Comparison of ENCODE assay signal across 13 cellular contexts in genomic region chr1:30697977-30698376, GRCh38. TPM values are rescaled to one million over a fixed set of nuclear protein-coding genes. Genes with fewer than 3 reads are reported as not detected.
A peak's percentile ranks its signal among the peaks of the same experiment; 100 is the strongest.
DNase-seq lines count a peak whose midpoint lies in the region; ATAC-seq and TF ChIP-seq lines count a peak whose summit lies in the region.
"Had no signal": no experiment of that assay in that cellular context is flagged by ENCODE, and none has a peak within 500 bp of the region (broad histone marks: within the 10 kb centered on the region; RNA-seq: fewer than 3 reads in every experiment).

No MANE protein-coding gene starts in this region.

- no peak overlapping the region for H3K4me2 ChIP-seq in GM23248 (ENCODE audit: unreplicated experiment)

- POLR2A ChIA-PET in activated CD4-positive, alpha-beta memory T cell treated with anti-CD3 and anti-CD28 coated beads, Interleukin-2, amount 10 ng/mL, durations not matched to agents 7 days and 5 days (lab: Charles Lee) = no interaction called here

- H3K36me3 ChIP-seq in GM23248 (ENCODE audit: low read depth) = no peaks in the 10 kb centered on the region
- H3K36me3 ChIP-seq in WERI-Rb-1 = no peaks in the 10 kb centered on the region
- H3K36me3 ChIP-seq: neutrophil had no signal

- in situ Hi-C loops in GM23248 (cut with MboI) = no loop called here

- H3K79me2 ChIP-seq in GM23248 (ENCODE audit: insufficient read depth) = no peaks in the 10 kb centered on the region

- TF ChIP-seq CTCF in AG09309 (IDR thresholded peaks at IDR 0.05; ENCODE audit: control insufficient read depth, insufficient read depth, low read depth, low read length, missing control alignments) (no peak), WERI-Rb-1 (IDR thresholded peaks at IDR 0.05; ENCODE audit: low read depth, low read length) (peak; percentile 7; the same call in 1 of the 2 replicates)

- no peak overlapping the region for H2AFZ ChIP-seq in GM23248

- H3K36me3 Mint-ChIP-seq in activated CD4-positive, alpha-beta memory T cell treated with anti-CD3 and anti-CD28 coated beads, Interleukin-2, amount 10 ng/mL, durations not matched to agents 7 days and 5 days (ENCODE audit: low read depth) = no peaks in the 10 kb centered on the region
- H3K36me3 Mint-ChIP-seq: WTC11 had no signal

- H3K9ac ChIP-seq in GM23248 = no peak overlapping the region

- H3K27me3 ChIP-seq in GM23248 (replicated peaks; ENCODE audit: insufficient read depth) (no peaks in the 10 kb centered on the region), WERI-Rb-1 (ENCODE audit: insufficient read depth, low read depth, severe bottlenecking) (no peaks in the 10 kb centered on the region)

- H3K4me3 ChIP-seq in AG09309 (ENCODE audit: control insufficient read depth, low read depth, low read length) (no peak overlapping the region), GM23248 (no peak overlapping the region), WERI-Rb-1 (ENCODE audit: low read depth, low read length) (no peak overlapping the region)

- H4K20me1 ChIP-seq in GM23248 (ENCODE audit: insufficient read depth) = no peaks in the 10 kb centered on the region

- H3F3A ChIP-seq in GM23248 (ENCODE audit: insufficient read depth) = no peaks in the 10 kb centered on the region

- ATAC-seq in HG02759 (IDR thresholded peaks at IDR 0.05; ENCODE audit: unreplicated experiment) = no peak
- no peak for ATAC-seq in HG02885 (IDR thresholded peaks at IDR 0.05; ENCODE audit: poor library complexity, unreplicated experiment)
- ATAC-seq: WTC11 had no signal

- no peaks in the 10 kb centered on the region for H3K9me2 ChIP-seq in GM23248 (ENCODE audit: insufficient read depth)

- peaks cover 8% of the 10 kb centered on the region for H3K27me3 Mint-ChIP-seq in activated CD4-positive, alpha-beta memory T cell treated with anti-CD3 and anti-CD28 coated beads, Interleukin-2, amount 10 ng/mL, durations not matched to agents 7 days and 5 days

- H3K27ac ChIP-seq in GM23248 = no peak overlapping the region
- no peak overlapping the region for H3K27ac ChIP-seq in WERI-Rb-1
- H3K27ac ChIP-seq: C4-2B, neutrophil had no signal

- no peak overlapping the region for H3K4me3 Mint-ChIP-seq in activated CD4-positive, alpha-beta memory T cell treated with anti-CD3 and anti-CD28 coated beads, Interleukin-2, amount 10 ng/mL, durations not matched to agents 7 days and 5 days
- H3K4me3 Mint-ChIP-seq: WTC11 had no signal

- H3K9me3 ChIP-seq in GM23248 (ENCODE audit: low read depth) = no peaks in the 10 kb centered on the region
- H3K9me3 ChIP-seq in WERI-Rb-1 (ENCODE audit: severe bottlenecking) = no peaks in the 10 kb centered on the region
- H3K9me3 ChIP-seq: neutrophil had no signal

- no peaks in the 10 kb centered on the region for H3K9me3 Mint-ChIP-seq in activated CD4-positive, alpha-beta memory T cell treated with anti-CD3 and anti-CD28 coated beads, Interleukin-2, amount 10 ng/mL, durations not matched to agents 7 days and 5 days
- H3K9me3 Mint-ChIP-seq: WTC11 had no signal

- CTCF ChIA-PET in activated CD4-positive, alpha-beta memory T cell treated with anti-CD3 and anti-CD28 coated beads, Interleukin-2, amount 10 ng/mL, durations not matched to agents 7 days and 5 days (lab: Charles Lee) = no interaction called here

- H3K4me1 Mint-ChIP-seq in activated CD4-positive, alpha-beta memory T cell treated with anti-CD3 and anti-CD28 coated beads, Interleukin-2, amount 10 ng/mL, durations not matched to agents 7 days and 5 days = no peaks in the 10 kb centered on the region

- DNase-seq in AG09309 (ENCODE audit: low read depth) = peak; percentile 13
- DNase-seq in GM23248 = peak; percentile 63
- DNase-seq in WERI-Rb-1 = peak; percentile 11
- peak; percentile 34 for DNase-seq in iPS-NIHi7 (ENCODE audit: extremely low spot score)
- no peak for DNase-seq in NCI-H1105 treated with DMSO at 0.1 percent for 48 hours (lab: John Stamatoyannopoulos, UW)
- DNase-seq in activated CD4-positive, alpha-beta memory T cell treated with anti-CD3 and anti-CD28 coated beads, Interleukin-2, amount 10 ng/mL, durations not matched to agents 7 days and 5 days = no peak
- DNase-seq: effector CD8-positive, alpha-beta T cell; NCI-H1417 treated with DMSO at 0.1 percent for 48 hours had no signal

- 38 to 43% methylated on average over 2 of the region's 2 CpGs for WGBS in GM23248 (ENCODE audit: low coverage in 1 of 2, low lambda C conversion rate in 2 of 2, missing lambda C conversion rate in 2 of 2), 2 experiments

- H3K27ac Mint-ChIP-seq in activated CD4-positive, alpha-beta memory T cell treated with anti-CD3 and anti-CD28 coated beads, Interleukin-2, amount 10 ng/mL, durations not matched to agents 7 days and 5 days = no peak overlapping the region
- H3K27ac Mint-ChIP-seq: WTC11 had no signal

- H3K4me1 ChIP-seq in GM23248 (ENCODE audit: insufficient read depth) = peaks cover 13% of the 10 kb centered on the region

RNA-seq across cellular contexts. Expression of gene MATN1, which starts 25.4 kb away (rescaled TPM):
- 0.32 TPM in 1 of 2 replicates, not detected in the other for total RNA-seq in GM23248 (2014; rRNA removed; shearing (Covaris generic))
- polyA plus RNA-seq in GM23248 (2016; fragmentation: Nextera tagmentation; extraction: Ambion mirVana) = 0.11 TPM in 1 of 2 replicates, not detected in the other
- not detected for total RNA-seq in activated CD4-positive, alpha-beta memory T cell treated with anti-CD3 and anti-CD28 coated beads, Interleukin-2, amount 10 ng/mL, durations not matched to agents 7 days and 5 days

RNA-seq across cellular contexts. Expression of gene LAPTM5, which starts 59.6 kb away (rescaled TPM):
- not detected in 2 replicates for total RNA-seq in GM23248 (2014; rRNA removed; shearing (Covaris generic))
- 0.36 and 0.74 TPM in 2 replicates for polyA plus RNA-seq in GM23248 (2016; fragmentation: Nextera tagmentation; extraction: Ambion mirVana)
- 100 to 1,000 TPM; 481 to 482 TPM for total RNA-seq in activated CD4-positive, alpha-beta memory T cell treated with anti-CD3 and anti-CD28 coated beads, Interleukin-2, amount 10 ng/mL, durations not matched to agents 7 days and 5 days

Comparison
In these comparisons a context has a peak if more than half of its experiments do, and no peak if none do; other contexts are left out.
1. DNase-seq: peak in AG09309 (single experiment), GM23248 (single experiment), WERI-Rb-1 (single experiment) and iPS-NIHi7 (single experiment); none in NCI-H1105 treated with DMSO at 0.1 percent for 48 hours (single experiment) and activated CD4-positive, alpha-beta memory T cell treated with anti-CD3 and anti-CD28 coated beads, Interleukin-2, amount 10 ng/mL, durations not matched to agents 7 days and 5 days (single experiment).
2. RNA of gene LAPTM5, which starts 59.6 kb away (total RNA-seq): 481 to 482 TPM in activated CD4-positive, alpha-beta memory T cell treated with anti-CD3 and anti-CD28 coated beads, Interleukin-2, amount 10 ng/mL, durations not matched to agents 7 days and 5 days; not detected in GM23248; every median in the first group is over 100 times any median in the second.